In genomic region chr20:41440882-41441281, GRCh38 we compare ENCODE assay signal across 23 cellular contexts.
DNase-seq lines count a peak whose midpoint lies in the region; ATAC-seq and TF ChIP-seq lines count a peak whose summit lies in the region.
"Had no signal": no experiment of that assay in that cellular context is flagged by ENCODE, and none has a peak within 500 bp of the region (broad histone marks: within the 10 kb centered on the region; RNA-seq: fewer than 3 reads in every experiment).

No MANE protein-coding gene starts in this region.

- POLR2A ChIA-PET in Panc1 (lab: Charles Lee), result no interaction called here

- intact Hi-C loops in activated CD4-positive, alpha-beta T cell treated with anti-CD3 and anti-CD28 coated beads, Interleukin-2, amount 10 ng/mL, durations not matched to agents 24 days and 14 days (cut with micrococcal nuclease), result loop anchor here (10.0 kb wide), 1 partner anchor 436 kb away; no protein-coding TSS in a partner anchor
- intact Hi-C loops in Panc1 (cut with micrococcal nuclease; ENCODE audit: unreplicated experiment), result no loop called here
- intact Hi-C loops in gastrocnemius medialis (cut with DNase I; ENCODE audit: low total_unique reads), result no loop called here

- ATAC-seq in Panc1 (no peak), gastrocnemius medialis (peak; percentile 35 to 74), HG03521 (IDR thresholded peaks at IDR 0.05; ENCODE audit: unreplicated experiment) (no peak)
- ATAC-seq: HepG2, K562, SK-N-SH treated with all-trans-retinoic acid at 6 μM for 48 hours had no signal

- H3K27ac Mint-ChIP-seq in activated CD4-positive, alpha-beta T cell treated with anti-CD3 and anti-CD28 coated beads, Interleukin-2, amount 10 ng/mL, durations not matched to agents 24 days and 14 days, result peak overlapping the region; percentile 49

- no peak for DNase-seq in activated CD4-positive, alpha-beta T cell treated with anti-CD3 and anti-CD28 coated beads, Interleukin-2, amount 10 ng/mL, durations not matched to agents 24 days and 14 days
- no peak for DNase-seq in activated CD4-positive, alpha-beta T cell treated with anti-CD3 and anti-CD28 coated beads, Interleukin-2, amount 50 U/mL, for 1 hour
- DNase-seq in Panc1 (ENCODE audit: low read depth, low spot score) (no peak), cerebellar cortex (ENCODE audit: low spot score) (peak; percentile 63), gastrocnemius medialis (peak; percentile 54 to 56), CD1c-positive myeloid dendritic cell (ENCODE audit: extremely low spot score) (no peak), T1000 (lab: John Stamatoyannopoulos, UW) (no peak)
- DNase-seq: 8988T; AML-193; MM.1S; NCI-H1092 treated with DMSO at 0.1 percent for 48 hours; NCI-H146; NCI-H2029; NCI-H345; NCI-H524; NCI-H774; NK-92 treated with Interleukin-12 subunit alpha and Interleukin-12 subunit beta, amount 100 ng/mL, for 24 hours; SIG-M5 had no signal

- H3K9me3 ChIP-seq in Panc1 (ENCODE audit: control insufficient read depth, insufficient read depth, low read depth, low read length), result no peaks in the 10 kb centered on the region
- no peaks in the 10 kb centered on the region for H3K9me3 ChIP-seq in gastrocnemius medialis

- TF ChIP-seq CTCF in Panc1 (IDR thresholded peaks at IDR 0.05), result no peak
- TF ChIP-seq CTCF in gastrocnemius medialis (IDR thresholded peaks at IDR 0.05 in 4 of 5, conservative IDR thresholded peaks at IDR 0.05 in 1 of 5), result no peak

- H3K9me3 Mint-ChIP-seq in activated CD4-positive, alpha-beta T cell treated with anti-CD3 and anti-CD28 coated beads, Interleukin-2, amount 10 ng/mL, durations not matched to agents 24 days and 14 days, result peaks cover 4% of the 10 kb centered on the region

- no peaks in the 10 kb centered on the region for H3K27me3 Mint-ChIP-seq in activated CD4-positive, alpha-beta T cell treated with anti-CD3 and anti-CD28 coated beads, Interleukin-2, amount 10 ng/mL, durations not matched to agents 24 days and 14 days

- no peak for TF ChIP-seq POLR2A in gastrocnemius medialis (IDR thresholded peaks at IDR 0.05)

- H3K27me3 ChIP-seq in Panc1 (ENCODE audit: control insufficient read depth, insufficient read depth, low read length) (no peaks in the 10 kb centered on the region), gastrocnemius medialis (no peaks in the 10 kb centered on the region)

- H3K27ac ChIP-seq in Panc1 (ENCODE audit: low read length), result no peak overlapping the region
- H3K27ac ChIP-seq in gastrocnemius medialis, result peak overlapping the region in 2 of 4 donors; percentile 37 to 63
- H3K27ac ChIP-seq: HL-60 had no signal

- H3K36me3 ChIP-seq in Panc1 (ENCODE audit: control insufficient read depth, insufficient read depth, low read length) (no peaks in the 10 kb centered on the region), gastrocnemius medialis (peaks cover 0 to 44% of the 10 kb centered on the region in 2 donors)

- CTCF ChIA-PET in Panc1 (lab: Charles Lee), result no interaction called here

- TSS peak; percentile 17 for BruUV-seq in Panc1 (replicated peaks; lab: Mats Ljungman, UMichigan)

- in situ Hi-C loops in Panc1 (cut with HindIII; ENCODE audit: low pct_unique_long_range_greater_than_20kb, low sequenced_read_pairs), result no loop called here
- in situ Hi-C loops in gastrocnemius medialis (cut with MboI; ENCODE audit: low sequenced_read_pairs in 4 of 4), result no loop called here

- H3K36me3 Mint-ChIP-seq in activated CD4-positive, alpha-beta T cell treated with anti-CD3 and anti-CD28 coated beads, Interleukin-2, amount 10 ng/mL, durations not matched to agents 24 days and 14 days (ENCODE audit: low read depth), result peaks cover 68% of the 10 kb centered on the region

- no peak overlapping the region for H3K4me3 Mint-ChIP-seq in activated CD4-positive, alpha-beta T cell treated with anti-CD3 and anti-CD28 coated beads, Interleukin-2, amount 10 ng/mL, durations not matched to agents 24 days and 14 days

- H3K4me1 Mint-ChIP-seq in activated CD4-positive, alpha-beta T cell treated with anti-CD3 and anti-CD28 coated beads, Interleukin-2, amount 10 ng/mL, durations not matched to agents 24 days and 14 days, result peaks cover 54% of the 10 kb centered on the region

- H3K4me3 ChIP-seq in Panc1 (ENCODE audit: low read depth in 2 of 2, low read length in 2 of 2), result no peak overlapping the region
- no peak overlapping the region for H3K4me3 ChIP-seq in gastrocnemius medialis
- H3K4me3 ChIP-seq: K562 had no signal

- H3K4me1 ChIP-seq in Panc1 (ENCODE audit: control insufficient read depth, insufficient read depth, low read length) (no peaks in the 10 kb centered on the region), gastrocnemius medialis (peaks cover 9 to 31% of the 10 kb centered on the region in 2 donors)

Comparison
In these comparisons a context has a peak if more than half of its experiments do, and no peak if none do; other contexts are left out.
1. DNase-seq: peak in cerebellar cortex (single experiment) and gastrocnemius medialis (2 of 2); none in activated CD4-positive, alpha-beta T cell treated with anti-CD3 and anti-CD28 coated beads, Interleukin-2, amount 10 ng/mL, durations not matched to agents 24 days and 14 days (single experiment), activated CD4-positive, alpha-beta T cell treated with anti-CD3 and anti-CD28 coated beads, Interleukin-2, amount 50 U/mL, for 1 hour (single experiment), Panc1 (single experiment), CD1c-positive myeloid dendritic cell (single experiment) and T1000 (single experiment).
2. ATAC-seq: peak in gastrocnemius medialis (2 of 2); none in Panc1 (single experiment) and HG03521 (single experiment).